ENCODE assay signal across 30 cellular contexts in genomic region chr22:23698673-23699235, GRCh38. TPM values are rescaled to one million over a fixed set of nuclear protein-coding genes. Genes with fewer than 3 reads are reported as not detected.
A peak's percentile ranks its signal among the peaks of the same experiment; 100 is the strongest.
DNase-seq lines count a peak whose midpoint lies in the region; ATAC-seq and TF ChIP-seq lines count a peak whose summit lies in the region.
"Had no signal": no experiment of that assay in that cellular context is flagged by ENCODE, and none has a peak within 500 bp of the region (broad histone marks: within the 10 kb centered on the region; RNA-seq: fewer than 3 reads in every experiment).

No MANE protein-coding gene starts in this region.

- H3K27ac Mint-ChIP-seq in CD4-positive, CD25-positive, alpha-beta regulatory T cell = peak overlapping the region in 2 of 3 donors; percentile 69 to 100
- H3K27ac Mint-ChIP-seq: nephron progenitor cell had no signal

- H3K27ac ChIP-seq in BLaER1 (0 out of 2 replicates have a peak overlapping the region, but pooled peaks have one; percentile 98), MM.1S (ENCODE audit: low read length) (no peak overlapping the region)
- H3K27ac ChIP-seq in CD4-positive, CD25-positive, alpha-beta regulatory T cell (ENCODE audit: insufficient read depth, low read length, poor library complexity, severe bottlenecking) = no peak overlapping the region
- H3K27ac ChIP-seq: gastrocnemius medialis, hepatocyte, right atrium auricular region, SJCRH30, upper lobe of right lung had no signal

- peak overlapping the region; percentile 97 for H3K4me2 ChIP-seq in BLaER1
- H3K4me2 ChIP-seq in Loucy (ENCODE audit: low read depth, low read length, poor library complexity, severe bottlenecking) = no peak overlapping the region
- no peak overlapping the region for H3K4me2 ChIP-seq in MM.1S (ENCODE audit: low read depth, low read length)
- H3K4me2 ChIP-seq: hepatocyte had no signal

- H3K36me3 Mint-ChIP-seq in CD4-positive, CD25-positive, alpha-beta regulatory T cell = peaks cover 56% of the 10 kb centered on the region

- H4K20me1 ChIP-seq in BLaER1 = peaks cover 38% of the 10 kb centered on the region
- no peaks in the 10 kb centered on the region for H4K20me1 ChIP-seq in Loucy (ENCODE audit: insufficient read depth, low read length, poor library complexity, severe bottlenecking)
- no peaks in the 10 kb centered on the region for H4K20me1 ChIP-seq in MM.1S (ENCODE audit: insufficient read depth, low read length)

- H3K9me3 ChIP-seq in BLaER1 (no peaks in the 10 kb centered on the region), Loucy (ENCODE audit: insufficient read depth, low read depth, low read length) (no peaks in the 10 kb centered on the region), MM.1S (replicated peaks; ENCODE audit: insufficient read depth, low read length) (no peaks in the 10 kb centered on the region)
- H3K9me3 ChIP-seq in CD4-positive, CD25-positive, alpha-beta regulatory T cell (ENCODE audit: control insufficient read depth in 2 of 2, low read length in 2 of 2) = no peaks in the 10 kb centered on the region
- H3K9me3 ChIP-seq: gastrocnemius medialis, right atrium auricular region, SJCRH30, upper lobe of right lung had no signal

- H3K4me1 ChIP-seq in BLaER1 = peaks cover 55% of the 10 kb centered on the region
- peaks cover 34% of the 10 kb centered on the region for H3K4me1 ChIP-seq in CD4-positive, CD25-positive, alpha-beta regulatory T cell (ENCODE audit: control insufficient read depth, insufficient read depth, low read length, poor library complexity, severe bottlenecking)
- H3K4me1 ChIP-seq in Loucy (ENCODE audit: insufficient read depth, low read length, poor library complexity, severe bottlenecking) = peaks cover 47% of the 10 kb centered on the region
- no peaks in the 10 kb centered on the region for H3K4me1 ChIP-seq in MM.1S (ENCODE audit: low read length)
- H3K4me1 ChIP-seq: right atrium auricular region, SJCRH30 had no signal

- H3K9me2 ChIP-seq in Loucy (replicated peaks; ENCODE audit: low read depth, low read length) = no peaks in the 10 kb centered on the region
- no peaks in the 10 kb centered on the region for H3K9me2 ChIP-seq in MM.1S (replicated peaks; ENCODE audit: insufficient read depth, low read length)

- H3K4me3 ChIP-seq in BLaER1 = no peak overlapping the region
- H3K4me3 ChIP-seq in CD4-positive, CD25-positive, alpha-beta regulatory T cell (ENCODE audit: low read depth, low read length) = no peak overlapping the region
- H3K4me3 ChIP-seq in Loucy (ENCODE audit: low read length, poor library complexity, severe bottlenecking) = no peak overlapping the region
- H3K4me3 ChIP-seq in MM.1S (ENCODE audit: low read length) = no peak overlapping the region
- no peak overlapping the region for H3K4me3 ChIP-seq in foreskin fibroblast (ENCODE audit: low read depth in 1 of 2, low read length in 2 of 2)
- H3K4me3 ChIP-seq: gastrocnemius medialis, hepatocyte, lung, right atrium auricular region, SJCRH30, upper lobe of right lung had no signal

- H3K36me3 ChIP-seq in BLaER1 (peaks cover 75% of the 10 kb centered on the region), Loucy (ENCODE audit: insufficient read depth, low read length) (peaks cover 59% of the 10 kb centered on the region; the same call in 1 of the 2 replicates), MM.1S (replicated peaks; ENCODE audit: insufficient read depth, low read length) (no peaks in the 10 kb centered on the region; the same call in 1 of the 2 replicates)
- peaks cover 64% of the 10 kb centered on the region for H3K36me3 ChIP-seq in CD4-positive, CD25-positive, alpha-beta regulatory T cell (ENCODE audit: control insufficient read depth, insufficient read depth, low read length)

- peaks cover 9 to 90% (median 48%) of the 10 kb centered on the region in 4 donors for H3K4me1 Mint-ChIP-seq in CD4-positive, CD25-positive, alpha-beta regulatory T cell
- H3K4me1 Mint-ChIP-seq: nephron progenitor cell had no signal

- TF ChIP-seq CTCF in Loucy (conservative IDR thresholded peaks at IDR 0.05; ENCODE audit: low read length) = no peak
- no peak for TF ChIP-seq CTCF in MM.1S (IDR thresholded peaks at IDR 0.05; ENCODE audit: low read length)
- no peak for TF ChIP-seq CTCF in foreskin fibroblast (IDR thresholded peaks at IDR 0.05; ENCODE audit: low read depth, low read length)

- H3K79me2 ChIP-seq in Loucy (ENCODE audit: insufficient read depth, low read length) = peaks cover 79% of the 10 kb centered on the region
- H3K79me2 ChIP-seq in MM.1S (ENCODE audit: low read length) = peaks cover 30% of the 10 kb centered on the region

- peak overlapping the region; percentile 10 to 83 (median 56) for H3K4me3 Mint-ChIP-seq in CD4-positive, CD25-positive, alpha-beta regulatory T cell
- H3K4me3 Mint-ChIP-seq: nephron progenitor cell had no signal

- no peak overlapping the region for H2AFZ ChIP-seq in Loucy (ENCODE audit: low read length)
- no peak overlapping the region for H2AFZ ChIP-seq in MM.1S (ENCODE audit: low read length)
- H2AFZ ChIP-seq: hepatocyte had no signal

- no peaks in the 10 kb centered on the region for H3K27me3 Mint-ChIP-seq in CD4-positive, CD25-positive, alpha-beta regulatory T cell

- H3K27me3 ChIP-seq in BLaER1 = no peaks in the 10 kb centered on the region
- no peaks in the 10 kb centered on the region for H3K27me3 ChIP-seq in CD4-positive, CD25-positive, alpha-beta regulatory T cell (ENCODE audit: control insufficient read depth, insufficient read depth, low read length)
- no peaks in the 10 kb centered on the region for H3K27me3 ChIP-seq in Loucy (ENCODE audit: insufficient read depth, low read length, poor library complexity, severe bottlenecking)
- H3K27me3 ChIP-seq in MM.1S (replicated peaks; ENCODE audit: insufficient read depth, low read length) = no peaks in the 10 kb centered on the region
- H3K27me3 ChIP-seq: gastrocnemius medialis, hepatocyte, right atrium auricular region, SJCRH30, upper lobe of right lung had no signal

- H3K9me3 Mint-ChIP-seq in CD4-positive, CD25-positive, alpha-beta regulatory T cell = peaks cover 0 to 2% (median 0%) of the 10 kb centered on the region in 7 donors
- H3K9me3 Mint-ChIP-seq: nephron progenitor cell had no signal

- DNase-seq in CD4-positive, CD25-positive, alpha-beta regulatory T cell = no peak
- DNase-seq in medulla oblongata (ENCODE audit: extremely low spot score) = peak; percentile 10
- no peak for DNase-seq in H4 (ENCODE audit: low spot score)
- no peak for DNase-seq in MM.1S
- no peak for DNase-seq in NCI-H1694 treated with DMSO at 0.1 percent for 48 hours (lab: John Stamatoyannopoulos, UW)
- DNase-seq in foreskin fibroblast = no peak
- DNase-seq: activated gamma-delta T cell; activated T-cell treated with anti-CD3 and anti-CD28 coated beads, Interleukin-2, amount 50 U/mL, for 1 hour; DMS79 treated with DMSO at 0.1 percent for 48 hours; gastrocnemius medialis; NCI-H1092; NCI-H1694; NCI-H2171; NCI-H510A; nephron progenitor cell; RPMI8226; SJCRH30; small intestine; stimulated activated naive CD4-positive, alpha-beta T cell; SW 1271; upper lobe of right lung had no signal

- no peak for ATAC-seq in CD4-positive, CD25-positive, alpha-beta regulatory T cell (ENCODE audit: low read depth in 2 of 2)
- ATAC-seq: HepG2, upper lobe of right lung had no signal

- no peaks in the 10 kb centered on the region for H3F3A ChIP-seq in Loucy (ENCODE audit: low read depth)
- H3F3A ChIP-seq in MM.1S (ENCODE audit: insufficient read depth, low read length) = no peaks in the 10 kb centered on the region

- peak overlapping the region; percentile 37; the same call in 1 of the 2 replicates for H3K9ac ChIP-seq in BLaER1
- peak overlapping the region; percentile 89 for H3K9ac ChIP-seq in Loucy (ENCODE audit: low read depth, low read length, poor library complexity, severe bottlenecking)
- H3K9ac ChIP-seq in MM.1S (ENCODE audit: low read length) = no peak overlapping the region

RNA-seq across cellular contexts. Expression of gene RGL4, which starts 7.9 kb away (rescaled TPM):
- 22.1 TPM for total RNA-seq in CD4-positive, CD25-positive, alpha-beta regulatory T cell
- polyA plus RNA-seq in CD4-positive, CD25-positive, alpha-beta regulatory T cell = 10 to 100 TPM; 71.3 to 85.0 (median 83.5) TPM
- not detected in 2 replicates for total RNA-seq in H4 (2014; rRNA removed; shearing (Covaris generic))
- total RNA-seq: endothelial cell of umbilical vein, hepatocyte, HepG2, right atrium auricular region, SJCRH30 had no signal
- polyA plus RNA-seq: BJ, endothelial cell of umbilical vein, HepG2 had no signal

RNA-seq across cellular contexts. Expression of gene ZNF70, which starts 52.2 kb away (rescaled TPM):
- total RNA-seq in CD4-positive, CD25-positive, alpha-beta regulatory T cell = 2.0 TPM
- under 1 TPM; 0.06 to 0.49 (median 0.27) TPM for polyA plus RNA-seq in CD4-positive, CD25-positive, alpha-beta regulatory T cell
- 1.2 and 1.4 TPM in 2 replicates for total RNA-seq in H4 (2014; rRNA removed; shearing (Covaris generic))

RNA-seq across cellular contexts. Expression of gene VPREB3, which starts 55.5 kb away (rescaled TPM):
- 0.89 TPM for total RNA-seq in CD4-positive, CD25-positive, alpha-beta regulatory T cell
- 1 to 10 TPM in 2 of 4 donors, under 1 TPM in 1, not detected in 1; 0.74 to 4.5 (median 2.1) TPM for polyA plus RNA-seq in CD4-positive, CD25-positive, alpha-beta regulatory T cell
- total RNA-seq in H4 (2014; rRNA removed; shearing (Covaris generic)) = not detected in 2 replicates
- total RNA-seq: endothelial cell of umbilical vein, hepatocyte, HepG2, lung, mucosa of gallbladder, right atrium auricular region, upper lobe of right lung had no signal
- polyA plus RNA-seq: endothelial cell of umbilical vein, hepatocyte had no signal

Comparison
In these comparisons a context has a peak if more than half of its experiments do, and no peak if none do; other contexts are left out.
1. RNA of gene RGL4, which starts 7.9 kb away (total RNA-seq): 22.1 TPM in CD4-positive, CD25-positive, alpha-beta regulatory T cell (single experiment); not detected in H4; every median in the first group is over 10 times any median in the second.